ENCODE assay signal across 8 cellular contexts in genomic region chr6:63923139-63923739, GRCh38.
DNase-seq lines count a peak whose midpoint lies in the region; ATAC-seq, FAIRE-seq and TF ChIP-seq lines count a peak whose summit lies in the region.

No MANE protein-coding gene starts in this region.

- DNase-seq in GM03348 (ENCODE audit: low spot score) (peak; percentile 58), HS-5 (ENCODE audit: low read depth) (peak; percentile 20), SK-N-DZ (ENCODE audit: low spot score) (peak; percentile 35), frontal cortex (ENCODE audit: low spot score in 2 of 2) (peak in 1 of 2 donors; percentile 21), spleen (no peak), HuH-7.5 (ENCODE audit: low spot score) (no peak)
- DNase-seq in activated CD4-positive, alpha-beta T cell treated with anti-CD3 and anti-CD28 coated beads for 48 hours = no peak

- TF ChIP-seq CTCF in spleen (IDR thresholded peaks at IDR 0.05 in 8 of 11, conservative IDR thresholded peaks at IDR 0.05 in 3 of 11) = peak in 10 of 11 experiments; percentile 24 to 78 (median 64)

- H3K4me1 ChIP-seq in spleen = no peaks in the 10 kb centered on the region

- FAIRE-seq in frontal cortex (lab: Jason Lieb, UNC) = peak; percentile 98

- no peak for TF ChIP-seq POLR2A in spleen (IDR thresholded peaks at IDR 0.05)

- no peaks in the 10 kb centered on the region for H3K27me3 ChIP-seq in spleen (replicated peaks in 1 of 7)

- no peak overlapping the region for H3K4me3 ChIP-seq in spleen

- 16 to 21% (median 17%) methylated on average over 6 of the region's 6 CpGs for WGBS in spleen, 5 donors

- ATAC-seq in GM21447 (IDR thresholded peaks at IDR 0.05; ENCODE audit: unreplicated experiment) = peak; percentile 85

- H3K27ac ChIP-seq in spleen = no peak overlapping the region

- H3K9me3 ChIP-seq in spleen = no peaks in the 10 kb centered on the region

- intact Hi-C loops in spleen (cut with DNase I; ENCODE audit: low total_unique reads) = no loop called here

- H3K36me3 ChIP-seq in spleen = no peaks in the 10 kb centered on the region

Comparison
In these comparisons a context has a peak if more than half of its experiments do, and no peak if none do; other contexts are left out.
1. DNase-seq: peak in GM03348 (single experiment), HS-5 (single experiment) and SK-N-DZ (single experiment); none in spleen (single experiment), activated CD4-positive, alpha-beta T cell treated with anti-CD3 and anti-CD28 coated beads for 48 hours (single experiment) and HuH-7.5 (single experiment).